ENCODE assay signal across 1 cellular context in the genomic region with DNA sequence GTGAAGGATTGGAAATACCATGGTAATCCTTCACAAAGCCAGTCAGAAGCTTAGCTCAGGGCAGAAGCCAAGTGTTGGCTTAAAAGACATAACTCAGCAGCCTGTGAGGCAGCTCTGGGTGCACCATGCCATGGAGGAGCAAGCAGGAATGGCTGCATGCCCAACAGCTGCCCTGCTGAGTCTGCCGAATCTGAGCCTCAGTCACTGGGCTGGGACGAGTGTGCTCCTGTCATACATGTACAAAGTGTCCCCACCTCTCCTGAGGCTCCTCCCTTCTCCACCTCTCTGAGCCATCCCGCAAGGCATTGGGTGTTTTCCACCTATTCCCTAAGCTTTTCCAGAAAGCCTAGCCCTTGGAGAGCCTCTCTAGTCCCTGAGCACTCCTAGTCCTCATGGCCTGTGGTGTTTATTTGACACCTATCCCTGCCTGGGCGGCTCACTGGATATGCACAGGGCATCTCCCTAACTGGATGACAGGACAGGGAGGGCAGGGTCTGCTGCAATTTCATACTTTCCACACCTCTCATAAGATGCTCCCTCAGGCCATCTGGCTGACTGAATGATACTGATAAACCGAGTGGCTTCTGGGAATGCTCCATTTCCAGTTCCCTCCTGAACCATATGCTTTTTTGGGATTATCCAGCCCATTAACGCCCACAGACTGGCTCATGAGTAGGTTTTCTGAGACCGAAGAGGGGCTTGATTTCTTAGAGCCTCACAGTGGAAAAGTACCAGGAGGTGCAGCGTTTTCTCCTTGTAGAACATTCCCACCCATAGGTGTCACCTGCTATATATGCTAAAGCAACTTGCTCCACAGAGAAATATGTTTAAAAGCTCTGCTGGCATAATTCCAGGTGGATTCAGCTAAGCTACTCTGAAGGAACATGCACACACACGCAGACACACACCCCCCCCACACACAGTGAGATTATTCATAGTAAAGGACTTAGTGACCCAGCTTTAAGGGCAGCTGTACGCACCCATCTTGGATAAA.
TF ChIP-seq lines count a peak whose summit lies in the region.

No MANE protein-coding gene starts in this region.

TF ChIP-seq in HepG2, 621 proteins besides CTCF, POLR2A, EP300 and RAD21 (continued from another document):
- no peak for TF ChIP-seq PAXIP1 (CRISPR knock-in tag; conservative IDR thresholded peaks at IDR 0.05)
- no peak for TF ChIP-seq ZNF773 (CRISPR knock-in tag; IDR thresholded peaks at IDR 0.05; ENCODE audit: borderline replicate concordance)
- TF ChIP-seq ZSCAN9 (CRISPR knock-in tag; IDR thresholded peaks at IDR 0.05; ENCODE audit: borderline replicate concordance), result no peak
- no peak for TF ChIP-seq JUN (CRISPR knock-in tag; IDR thresholded peaks at IDR 0.05)
- TF ChIP-seq PCBP1 (IDR thresholded peaks at IDR 0.05; ENCODE audit: borderline replicate concordance, low read depth, low read length), result no peak
- TF ChIP-seq ZNF446 (CRISPR knock-in tag; IDR thresholded peaks at IDR 0.05), result no peak
- TF ChIP-seq RFX1 (IDR thresholded peaks at IDR 0.05), result no peak
- TF ChIP-seq NCOA1 (CRISPR knock-in tag; IDR thresholded peaks at IDR 0.05), result no peak
- no peak for TF ChIP-seq MEIS2 (CRISPR knock-in tag; IDR thresholded peaks at IDR 0.05)
- TF ChIP-seq HOMEZ (CRISPR knock-in tag; IDR thresholded peaks at IDR 0.05; ENCODE audit: low read depth), result no peak
- no peak for TF ChIP-seq ZNF644 (CRISPR knock-in tag; IDR thresholded peaks at IDR 0.05; ENCODE audit: low read depth)
